In the genomic region with DNA sequence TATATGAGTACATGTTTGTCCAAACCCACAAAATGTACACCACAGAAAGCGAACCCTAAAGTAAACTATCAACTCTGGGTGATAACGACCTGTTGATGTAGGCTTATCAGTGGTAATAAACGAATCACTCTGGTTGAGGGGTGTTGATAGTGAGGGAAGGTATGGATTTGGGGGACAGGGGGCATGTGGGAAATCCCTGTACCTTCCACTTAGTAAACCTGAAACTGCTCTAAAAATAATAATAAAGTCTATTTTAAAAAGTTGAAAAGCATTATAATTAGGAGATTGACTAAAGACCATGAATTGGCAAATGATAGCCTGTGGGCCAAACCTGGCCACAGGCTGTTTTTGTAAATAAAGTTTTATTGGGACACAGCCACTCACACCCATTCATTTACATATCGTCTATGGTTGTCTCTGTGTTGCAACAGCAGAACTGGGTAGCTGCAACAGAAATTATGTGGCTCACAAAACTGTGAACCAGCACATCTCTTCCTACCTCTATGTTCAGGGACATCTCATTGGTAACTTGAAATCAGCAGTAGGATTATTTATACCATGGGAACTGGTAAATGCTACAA, we compare ENCODE assay signal across 9 cellular contexts.
"Had no signal": no experiment of that assay in that cellular context is flagged by ENCODE, and none has a peak within 500 bp of the region (broad histone marks: within the 10 kb centered on the region; RNA-seq: fewer than 3 reads in every experiment).

No MANE protein-coding gene starts in this region.

- H2AFZ ChIP-seq: GM23248 had no signal

- H3K9ac ChIP-seq: GM23248, KMS-11 had no signal

- H3K4me3 ChIP-seq: GM23248 had no signal

- H3K4me2 ChIP-seq: KMS-11 had no signal

- H3K27ac ChIP-seq: GM23248, KMS-11 had no signal

- DNase-seq: GM23248, GOT3, H9, HCEC 1CT, IMR-90, Karpas-422, KBM-7 had no signal

- FAIRE-seq: H54 had no signal
